11 cellular contexts compared by ENCODE assay signal in genomic region chr3:48018841-48019240, GRCh38. TPM values are rescaled to one million over a fixed set of nuclear protein-coding genes. Genes with fewer than 3 reads are reported as not detected.
A peak's percentile ranks its signal among the peaks of the same experiment; 100 is the strongest.
DNase-seq lines count a peak whose midpoint lies in the region; ATAC-seq, FAIRE-seq and TF ChIP-seq lines count a peak whose summit lies in the region.
"Had no signal": no experiment of that assay in that cellular context is flagged by ENCODE, and none has a peak within 500 bp of the region (broad histone marks: within the 10 kb centered on the region; RNA-seq: fewer than 3 reads in every experiment).

No MANE protein-coding gene starts in this region.

- ATAC-seq in A549 (peak; percentile 57 to 59; a peak in 3 of 6 replicates), HepG2 (no peak), HG02973 (IDR thresholded peaks at IDR 0.05; ENCODE audit: unreplicated experiment) (no peak)

- H4K20me1 ChIP-seq in mammary epithelial cell (ENCODE audit: insufficient read depth, low read length) (no peaks in the 10 kb centered on the region), HepG2 (ENCODE audit: insufficient read depth, low read length) (peaks cover 10% of the 10 kb centered on the region; the same call in 1 of the 2 replicates)

- in situ Hi-C loops in mammary epithelial cell (cut with MboI; ENCODE audit: low sequenced_read_pairs in 2 of 2), result no loop called here
- in situ Hi-C loops in HepG2 (cut with HindIII; ENCODE audit: extremely low pct_ligation_motif_present, low pct_unique_long_range_greater_than_20kb), result no loop called here

- no peak overlapping the region for H3K4me3 ChIP-seq in A549
- H3K4me3 ChIP-seq in mammary epithelial cell (replicated peaks in 1 of 3; ENCODE audit: insufficient read depth in 1 of 3, low read depth in 2 of 3, low read length in 3 of 3), result no peak overlapping the region
- no peak overlapping the region for H3K4me3 ChIP-seq in HepG2 (replicated peaks in 1 of 3; ENCODE audit: insufficient read depth in 1 of 3, low read depth in 2 of 3, low read length in 3 of 3)
- H3K4me3 ChIP-seq: BLaER1 treated with 17β-estradiol and CSF1 and Interleukin-3, amounts not matched to agents 10 nM and 100 nM; sigmoid colon had no signal

- no TSS peak for BruUV-seq in mammary epithelial cell (replicated peaks; lab: Mats Ljungman, UMichigan)
- no TSS peak for BruUV-seq in HepG2 (replicated peaks; lab: Mats Ljungman, UMichigan)

- intact Hi-C loops in mammary epithelial cell (cut with micrococcal nuclease), result no loop called here
- intact Hi-C loops in HepG2 (cut with micrococcal nuclease; ENCODE audit: unreplicated experiment), result no loop called here

- no peaks in the 10 kb centered on the region for H3K9me3 ChIP-seq in A549
- H3K9me3 ChIP-seq in mammary epithelial cell (replicated peaks; ENCODE audit: insufficient read depth, low read length), result no peaks in the 10 kb centered on the region
- H3K9me3 ChIP-seq in HepG2 (ENCODE audit: low read length), result no peaks in the 10 kb centered on the region
- H3K9me3 ChIP-seq: BLaER1 treated with 17β-estradiol and CSF1 and Interleukin-3, amounts not matched to agents 10 nM and 100 nM; sigmoid colon had no signal

- TF ChIP-seq CTCF in A549 (IDR thresholded peaks at IDR 0.05), result no peak
- TF ChIP-seq CTCF in mammary epithelial cell (conservative IDR thresholded peaks at IDR 0.05 in 1 of 2, IDR thresholded peaks at IDR 0.05 in 1 of 2; ENCODE audit: extremely low read depth in 1 of 2, insufficient read depth in 1 of 2, low read depth in 1 of 2, low read length in 2 of 2), result no peak
- TF ChIP-seq CTCF in HepG2 (CRISPR knock-in tag; IDR thresholded peaks at IDR 0.05), result no peak

- no peak for TF ChIP-seq POLR2A in A549 (IDR thresholded peaks at IDR 0.05; ENCODE audit: low read length)
- no peak for TF ChIP-seq POLR2A in HepG2 (IDR thresholded peaks at IDR 0.05; ENCODE audit: insufficient read depth in 1 of 2, low read depth in 2 of 2, low read length in 2 of 2)

- dilution Hi-C loops in mammary epithelial cell (cut with HindIII; ENCODE audit: low sequenced_read_pairs), result no loop called here

- H3K4me1 ChIP-seq in A549 (peaks cover 69% of the 10 kb centered on the region), mammary epithelial cell (ENCODE audit: insufficient read depth, low read length) (peaks cover 33% of the 10 kb centered on the region), HepG2 (ENCODE audit: insufficient read depth, low read length) (peaks cover 66% of the 10 kb centered on the region)

- 51% methylated on average over 3 of the region's 3 CpGs for WGBS in A549 (ENCODE audit: missing lambda C conversion rate)
- WGBS in mammary epithelial cell (ENCODE audit: low coverage, missing lambda C conversion rate), result 65% methylated on average over 3 of the region's 3 CpGs
- 84% methylated on average over 3 of the region's 3 CpGs for WGBS in HepG2 (ENCODE audit: low lambda C conversion rate)

- H3K4me2 ChIP-seq in A549 (peak overlapping the region; percentile 43), mammary epithelial cell (ENCODE audit: insufficient read depth, low read depth, low read length) (no peak overlapping the region), HepG2 (ENCODE audit: low read depth, low read length) (no peak overlapping the region)

- H3K79me2 ChIP-seq in mammary epithelial cell (ENCODE audit: insufficient read depth, low read length) (peaks cover 92% of the 10 kb centered on the region), HepG2 (ENCODE audit: insufficient read depth, low read length) (peaks cover 77% of the 10 kb centered on the region)

- H3K27me3 ChIP-seq in mammary epithelial cell (ENCODE audit: insufficient read depth, low read length) (no peaks in the 10 kb centered on the region), HepG2 (ENCODE audit: control insufficient read depth in 1 of 2, insufficient read depth in 2 of 2, low read length in 2 of 2) (no peaks in the 10 kb centered on the region)
- H3K27me3 ChIP-seq: BLaER1 treated with 17β-estradiol and CSF1 and Interleukin-3, amounts not matched to agents 10 nM and 100 nM; sigmoid colon had no signal

- DNase-seq in A549 (ENCODE audit: low read depth in 1 of 2, low spot score in 1 of 2) (peak in 1 of 2 experiments; percentile 58), HT-29 (ENCODE audit: low spot score) (peak; percentile 1), mammary epithelial cell (peak; percentile 85), HepG2 (ENCODE audit: low spot score) (peak; percentile 12), cerebellum (ENCODE audit: low spot score) (no peak), HEK293T (ENCODE audit: extremely low spot score) (no peak), NCI-H2107 treated with DMSO at 0.1 percent for 48 hours (lab: John Stamatoyannopoulos, UW; ENCODE audit: unreplicated experiment) (no peak)
- DNase-seq: NCI-H1694, sigmoid colon had no signal

- H3K9ac ChIP-seq in mammary epithelial cell (ENCODE audit: insufficient read depth, low read length) (no peak overlapping the region), HepG2 (ENCODE audit: insufficient read depth, low read depth, low read length) (no peak overlapping the region)
- H3K9ac ChIP-seq: BLaER1 treated with 17β-estradiol and CSF1 and Interleukin-3, amounts not matched to agents 10 nM and 100 nM had no signal

- no peaks in the 10 kb centered on the region for H3K36me3 ChIP-seq in mammary epithelial cell (ENCODE audit: insufficient read depth, low read length)
- H3K36me3 ChIP-seq in HepG2 (replicated peaks in 1 of 2; ENCODE audit: control insufficient read depth in 1 of 2, insufficient read depth in 2 of 2, low read length in 2 of 2), result peaks cover 0 to 4% of the 10 kb centered on the region in 2 experiments; a peak in 2 of 5 replicates
- H3K36me3 ChIP-seq: sigmoid colon had no signal

- POLR2A ChIA-PET in A549 (lab: Yijun Ruan, JAX), result interaction anchor here (0.6 to 1.1 kb wide), 2 partner anchors 20 to 70 kb away, joined by 3 read pairs; no protein-coding TSS in a partner anchor
- POLR2A ChIA-PET in HepG2 (lab: Yijun Ruan, JAX), result interaction anchor here (1.1 kb wide), 1 partner anchor 70 kb away, joined by 4 read pairs; no protein-coding TSS in a partner anchor
- POLR2A ChIA-PET in HEK293T (lab: Yijun Ruan, JAX), result no interaction called here

- H2AFZ ChIP-seq in mammary epithelial cell (ENCODE audit: low read depth, low read length) (no peak overlapping the region), HepG2 (ENCODE audit: low read length) (no peak overlapping the region)

- TF ChIP-seq RAD21 in A549 (conservative IDR thresholded peaks at IDR 0.05 in 1 of 2, IDR thresholded peaks at IDR 0.05 in 1 of 2), result no peak
- no peak for TF ChIP-seq RAD21 in HepG2 (CRISPR knock-in tag; IDR thresholded peaks at IDR 0.05)

- no peak for FAIRE-seq in A549 (lab: Jason Lieb, UNC)
- FAIRE-seq in HepG2 (lab: Jason Lieb, UNC), result no peak

- H3K27ac ChIP-seq in A549 (peak overlapping the region; percentile 53 to 79), mammary epithelial cell (ENCODE audit: insufficient read depth, low read depth, low read length) (peak overlapping the region; percentile 59), HepG2 (ENCODE audit: extremely low read length, insufficient read depth, low read length) (no peak overlapping the region)
- H3K27ac ChIP-seq: BLaER1 treated with 17β-estradiol and CSF1 and Interleukin-3, amounts not matched to agents 10 nM and 100 nM had no signal

- CTCF ChIA-PET in A549 (lab: Yijun Ruan, JAX), result interaction anchor here (0.6 kb wide), 1 partner anchor 14 kb away, joined by 3 read pairs; no protein-coding TSS in a partner anchor
- CTCF ChIA-PET in mammary epithelial cell (lab: Charles Lee; ENCODE audit: low non-redundant PET), result no interaction called here
- CTCF ChIA-PET in HepG2 (lab: Yijun Ruan, JAX; ENCODE audit: low intra/inter-chr PET ratio, low total read pairs), result no interaction called here
- CTCF ChIA-PET in HEK293T (lab: Yijun Ruan, JAX), result interaction anchor here (1.1 kb wide), 1 partner anchor 133 kb away, joined by 4 read pairs; no protein-coding TSS in a partner anchor

- TF ChIP-seq EP300 in A549 (IDR thresholded peaks at IDR 0.05) (no peak), HepG2 (IDR thresholded peaks at IDR 0.05; ENCODE audit: low read depth in 2 of 2, low read length in 2 of 2) (no peak), HepG2 (CRISPR knock-in tag; IDR thresholded peaks at IDR 0.05; ENCODE audit: borderline replicate concordance) (no peak)

TF ChIP-seq in HEK293T, 16 proteins besides CTCF, POLR2A, EP300 and RAD21 (continues in another document):
- no peak for TF ChIP-seq NFRKB (IDR thresholded peaks at IDR 0.05)
- no peak for TF ChIP-seq SUZ12 (IDR thresholded peaks at IDR 0.05)

RNA-seq across cellular contexts. Expression of gene MAP4, which starts 2.6 kb away (rescaled TPM):
- polyA plus RNA-seq in A549 (2011; rRNA removed) (90.1 and 98.5 TPM in 2 replicates), A549 (2017; fragmentation: RNase III; extraction: RNeasy Plus Mini Kit Qiagen cat#74134 plus additional on column Dnase treatment) (77.7 to 84.4 TPM (median 80.6 TPM) in 3 replicates), mammary epithelial cell (119 TPM), HepG2 (2011; rRNA removed) (38.7 and 46.0 TPM in 2 replicates)
- polyA plus RNA-seq in A549 (2012; cell fraction: cytosol; rRNA removed), result 59.8 and 72.2 TPM in 2 replicates
- polyA plus RNA-seq in A549 (2012; cell fraction: nucleus; rRNA removed), result 165 and 169 TPM in 2 replicates
- 71.2 and 82.7 TPM in 2 replicates for polyA minus RNA-seq in A549 (2011; rRNA and poly(A)+ RNA removed)
- total RNA-seq in HT-29 (2014; rRNA removed; shearing (Covaris generic)), result 44.5 and 45.7 TPM in 2 replicates
- total RNA-seq in mammary epithelial cell (100 to 1,000 TPM; 148 to 288 TPM), HepG2 (2016; rRNA removed; fragmentation: Illumina TruSeq; extraction: Trizol) (33.1 and 63.3 TPM in 2 replicates), cerebellum (149 TPM)
- polyA minus RNA-seq in mammary epithelial cell, result 222 TPM
- 4.3 and 4.8 TPM in 2 replicates for total RNA-seq in HepG2 (2016; cell fraction: cytosol; rRNA removed; fragmentation: Illumina TruSeq; extraction: Trizol; ENCODE audit: low read depth)
- 31.4 and 53.9 TPM in 2 replicates for total RNA-seq in HepG2 (2016; cell fraction: insoluble cytoplasmic fraction; rRNA removed; fragmentation: Illumina TruSeq; extraction: Trizol)
- total RNA-seq in HepG2 (2016; cell fraction: membrane; rRNA removed; fragmentation: Illumina TruSeq; extraction: Trizol), result 15.0 and 16.5 TPM in 2 replicates
- total RNA-seq in HepG2 (2016; cell fraction: nucleus; rRNA removed; fragmentation: Illumina TruSeq; extraction: Trizol), result 36.7 and 41.9 TPM in 2 replicates
- 21.5 and 23.3 TPM in 2 replicates for polyA plus RNA-seq in HepG2 (2011; cell fraction: cytosol; rRNA removed)
- polyA plus RNA-seq in HepG2 (2011; cell fraction: nucleus; rRNA removed), result 108 and 122 TPM in 2 replicates
- 61.7 and 78.2 TPM in 2 replicates for polyA plus RNA-seq in HepG2 (2012)
- polyA plus RNA-seq in HepG2 (2016; cell fraction: cytosol; fragmentation: Illumina TruSeq; extraction: Trizol; ENCODE audit: low read depth), result 2.7 and 3.3 TPM in 2 replicates
- 52.8 and 70.0 TPM in 2 replicates for polyA plus RNA-seq in HepG2 (2016; cell fraction: insoluble cytoplasmic fraction; fragmentation: Illumina TruSeq; extraction: Trizol; ENCODE audit: low read depth)
- polyA plus RNA-seq in HepG2 (2016; cell fraction: membrane; fragmentation: Illumina TruSeq; extraction: Trizol; ENCODE audit: low read depth), result 8.8 and 10.2 TPM in 2 replicates
- polyA plus RNA-seq in HepG2 (2016; cell fraction: nucleus; fragmentation: Illumina TruSeq; extraction: Trizol; ENCODE audit: insufficient read depth, low read depth), result 57.0 and 67.2 TPM in 2 replicates
- 46.4 and 52.1 TPM in 2 replicates for polyA minus RNA-seq in HepG2 (2011; rRNA and poly(A)+ RNA removed; ENCODE audit: low replicate concordance)
- polyA minus RNA-seq in HepG2 (2011; cell fraction: cytosol; rRNA and poly(A)+ RNA removed), result 45.9 and 59.9 TPM in 2 replicates
- 54.7 and 70.5 TPM in 2 replicates for polyA minus RNA-seq in HepG2 (2011; cell fraction: nucleus; rRNA and poly(A)+ RNA removed)

Comparison
In these comparisons a context has a peak if more than half of its experiments do, and no peak if none do; other contexts are left out.
1. ATAC-seq: peak in A549 (2 of 2); none in HepG2 (single experiment) and HG02973 (single experiment).
2. DNase-seq: peak in HT-29 (single experiment), mammary epithelial cell (single experiment) and HepG2 (single experiment); none in cerebellum (single experiment), HEK293T (single experiment) and NCI-H2107 treated with DMSO at 0.1 percent for 48 hours (single experiment).
3. CTCF ChIA-PET loops: an anchor here in A549 (0.6 kb wide) and HEK293T (1.1 kb wide); none called in mammary epithelial cell and HepG2.
4. Of the 38 proteins assayed by ChIP-seq in both HepG2 and A549: peak only in HepG2: none; only in A549: none; in both: FOSL2; in neither: 36; mixed calls (peak in some experiments, not most) for 1.